In the genomic region with DNA sequence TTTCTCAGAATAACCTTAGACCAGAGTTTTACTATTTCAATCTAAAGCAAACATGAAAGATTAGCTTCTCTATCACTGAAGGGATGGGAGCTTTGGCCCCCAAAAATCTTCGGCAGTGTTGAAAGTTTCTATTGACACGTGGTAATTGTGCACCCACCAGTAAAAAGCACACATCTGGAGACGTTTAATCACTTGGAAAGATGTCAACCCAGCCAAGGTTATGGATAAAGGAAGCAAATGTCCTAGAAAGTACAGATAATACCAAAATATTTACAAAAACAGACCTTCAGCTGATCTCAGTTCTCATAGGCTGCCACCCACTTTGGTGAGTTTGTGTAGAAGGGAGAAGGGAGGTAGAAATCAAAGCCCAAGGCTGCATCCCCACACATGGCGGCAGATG, we compare ENCODE assay signal across 33 cellular contexts. TPM values are rescaled to one million over a fixed set of nuclear protein-coding genes. Genes with fewer than 3 reads are reported as not detected.
"Had no signal": no experiment of that assay in that cellular context is flagged by ENCODE, and none has a peak within 500 bp of the region (broad histone marks: within the 10 kb centered on the region; RNA-seq: fewer than 3 reads in every experiment).

No MANE protein-coding gene starts in this region.

- H3K27me3 ChIP-seq: dorsolateral prefrontal cortex, esophagus muscularis mucosa, heart right ventricle, right atrium auricular region, stomach, thyroid gland had no signal

- H3K4me1 ChIP-seq: prostate gland had no signal

- ATAC-seq: heart right ventricle; left ventricle myocardium superior; natural killer cell; sciatic nerve; stimulated activated effector memory CD8-positive, alpha-beta T cell treated with anti-CD3 and anti-CD28 coated beads, Interleukin-12 subunit alpha, Interleukin-12 subunit beta, amount 100 ng/mL, for 72 hours had no signal

- H3K9me3 ChIP-seq: esophagus muscularis mucosa, heart right ventricle, prostate gland, right atrium auricular region, stomach, thyroid gland had no signal

- H3K9me3 Mint-ChIP-seq: immature natural killer cell; memory B cell; natural killer cell; neural crest cell; stimulated activated effector memory CD8-positive, alpha-beta T cell treated with anti-CD3 and anti-CD28 coated beads, Interleukin-12 subunit alpha, Interleukin-12 subunit beta, amount 100 ng/mL, for 72 hours; type B pancreatic cell had no signal

- H3K27ac Mint-ChIP-seq: immature natural killer cell; memory B cell; natural killer cell; stimulated activated effector memory CD8-positive, alpha-beta T cell treated with anti-CD3 and anti-CD28 coated beads, Interleukin-12 subunit alpha, Interleukin-12 subunit beta, amount 100 ng/mL, for 72 hours; type B pancreatic cell had no signal

- H3K36me3 ChIP-seq: esophagus muscularis mucosa, heart right ventricle, prostate gland, right atrium auricular region, stomach, thyroid gland had no signal

- H3K4me2 ChIP-seq: smooth muscle cell had no signal

- H3K4me3 Mint-ChIP-seq: immature natural killer cell; memory B cell; natural killer cell; neural crest cell; stimulated activated effector memory CD8-positive, alpha-beta T cell treated with anti-CD3 and anti-CD28 coated beads, Interleukin-12 subunit alpha, Interleukin-12 subunit beta, amount 100 ng/mL, for 72 hours; type B pancreatic cell had no signal

- H3K36me3 Mint-ChIP-seq: immature natural killer cell; memory B cell; natural killer cell; stimulated activated effector memory CD8-positive, alpha-beta T cell treated with anti-CD3 and anti-CD28 coated beads, Interleukin-12 subunit alpha, Interleukin-12 subunit beta, amount 100 ng/mL, for 72 hours; type B pancreatic cell had no signal

- H3K27ac ChIP-seq: dorsolateral prefrontal cortex, esophagus muscularis mucosa, heart right ventricle, prostate gland, right atrium auricular region had no signal

- H3K4me3 ChIP-seq: dorsolateral prefrontal cortex, esophagus muscularis mucosa, heart right ventricle, lung, prostate gland, right atrium auricular region, smooth muscle cell, stomach, thyroid gland had no signal

- DNase-seq: central memory CD4-positive, alpha-beta T cell; dorsolateral prefrontal cortex; effector CD4-positive, alpha-beta T cell; foreskin melanocyte; glutamatergic neuron; heart right ventricle; hypothalamus; immature natural killer cell; left ventricle myocardium superior; natural killer cell; stimulated activated CD4-positive, alpha-beta T cell treated with anti-CD3 and anti-CD28 coated beads, Interleukin-12 subunit alpha, Interleukin-12 subunit beta, amount 100 ng/mL, for 4 hours; stimulated activated CD4-positive, alpha-beta T cell treated with anti-CD3 and anti-CD28 coated beads, Interleukin-2, amount 100 ng/mL, for 24 hours; stimulated activated CD4-positive, alpha-beta T cell treated with anti-CD3 and anti-CD28 coated beads, Interleukin-4, amount 100 ng/mL, for 24 hours; stimulated activated naive CD4-positive, alpha-beta T cell treated with Interleukin-2 at 50 U/mL for 16 hours; stomach; thyroid gland had no signal

- H3K27me3 Mint-ChIP-seq: type B pancreatic cell had no signal

RNA-seq across cellular contexts. Expression of gene EPN3, which starts 19.0 kb away (rescaled TPM):
- total RNA-seq: endothelial cell of umbilical vein, esophagus muscularis mucosa, mononuclear cell, natural killer cell, neural crest cell, osteocyte, subcutaneous adipose tissue, temporal lobe had no signal

RNA-seq across cellular contexts. Expression of gene CHAD, which starts 44.8 kb away (rescaled TPM):
- total RNA-seq: cerebellum, endothelial cell of umbilical vein, epithelial cell of proximal tubule, esophagus muscularis mucosa, mononuclear cell, osteocyte, sciatic nerve, smooth muscle cell, subcutaneous adipose tissue had no signal
